24 cellular contexts compared by ENCODE assay signal in the genomic region with DNA sequence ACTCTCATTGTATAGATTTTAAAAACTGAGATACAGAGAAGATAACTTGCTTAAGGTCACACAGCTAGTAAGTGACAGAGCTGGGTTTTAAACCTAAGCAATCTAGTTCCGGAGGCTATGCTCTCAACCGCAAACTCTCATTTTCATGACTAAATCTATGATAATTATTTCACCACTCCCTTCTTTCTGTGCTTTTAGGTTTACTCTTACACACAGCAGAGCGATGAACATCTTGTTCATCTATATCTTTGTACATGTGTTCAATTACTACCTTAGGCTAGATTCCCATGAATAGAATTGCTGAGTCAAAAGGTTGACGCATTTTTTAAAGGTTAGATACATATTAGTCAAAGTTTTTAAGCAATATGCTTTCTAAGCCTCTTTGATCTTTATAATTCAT.
DNase-seq lines count a peak whose midpoint lies in the region; ATAC-seq, FAIRE-seq and TF ChIP-seq lines count a peak whose summit lies in the region.
"Had no signal": no experiment of that assay in that cellular context is flagged by ENCODE, and none has a peak within 500 bp of the region (broad histone marks: within the 10 kb centered on the region; RNA-seq: fewer than 3 reads in every experiment).

No MANE protein-coding gene starts in this region.

- no peaks in the 10 kb centered on the region for H3K9me3 Mint-ChIP-seq in MCF 10A (ENCODE audit: unreplicated experiment)
- H3K9me3 Mint-ChIP-seq in WTC11 = no peaks in the 10 kb centered on the region
- H3K9me3 Mint-ChIP-seq: IgD-negative memory B cell had no signal

- peak overlapping the region; percentile 57 for H3K9ac ChIP-seq in SK-N-MC (ENCODE audit: insufficient read length)
- no peak overlapping the region for H3K9ac ChIP-seq in keratinocyte (ENCODE audit: control insufficient read depth, extremely low read depth, insufficient read depth, low read length)

- peak overlapping the region; percentile 23 for H3K4me3 Mint-ChIP-seq in MCF 10A (ENCODE audit: unreplicated experiment)
- H3K4me3 Mint-ChIP-seq in WTC11 = no peak overlapping the region
- H3K4me3 Mint-ChIP-seq: CD4-positive, CD25-positive, alpha-beta regulatory T cell; IgD-negative memory B cell had no signal

- H3K36me3 Mint-ChIP-seq in MCF 10A (ENCODE audit: insufficient read depth, unreplicated experiment) = peaks cover 18% of the 10 kb centered on the region
- no peaks in the 10 kb centered on the region for H3K36me3 Mint-ChIP-seq in WTC11
- H3K36me3 Mint-ChIP-seq: CD4-positive, CD25-positive, alpha-beta regulatory T cell; IgD-negative memory B cell had no signal

- H3K4me1 ChIP-seq in breast epithelium (no peaks in the 10 kb centered on the region), keratinocyte (ENCODE audit: control insufficient read depth, extremely low read depth, insufficient read depth, low read length) (peaks cover 36% of the 10 kb centered on the region)
- H3K4me1 ChIP-seq: BE2C had no signal

- POLR2A ChIA-PET in MCF 10A (lab: Yijun Ruan, JAX) = interaction anchor here (0.6 to 2.1 kb wide), 11 partner anchors 11 to 422 kb away, joined by 3 to 14 read pairs (median 4); no protein-coding TSS in a partner anchor
- POLR2A ChIA-PET in WTC11 (lab: Charles Lee) = interaction anchor here (0.6 kb wide), 1 partner anchor 226 kb away, joined by 3 read pairs; no protein-coding TSS in a partner anchor

- TF ChIP-seq POLR2A in breast epithelium (IDR thresholded peaks at IDR 0.05) = no peak

- H3K9me1 ChIP-seq in keratinocyte (ENCODE audit: control insufficient read depth, extremely low read depth, insufficient read depth, low read length) = no peaks in the 10 kb centered on the region

- H3K27me3 ChIP-seq in breast epithelium (no peaks in the 10 kb centered on the region), keratinocyte (ENCODE audit: control insufficient read depth, extremely low read depth, insufficient read depth, low read length) (no peaks in the 10 kb centered on the region)
- H3K27me3 ChIP-seq: BE2C had no signal

- H3K79me2 ChIP-seq in keratinocyte (ENCODE audit: control insufficient read depth, insufficient read depth, low read length) = no peaks in the 10 kb centered on the region

- no peak overlapping the region for H2AFZ ChIP-seq in keratinocyte (ENCODE audit: control insufficient read depth, low read length)

- no TSS peak for BruUV-seq in MCF 10A (replicated peaks; lab: Mats Ljungman, UMichigan)

- H3K4me1 Mint-ChIP-seq in MCF 10A (ENCODE audit: insufficient read depth, unreplicated experiment) = peaks cover 20% of the 10 kb centered on the region
- no peaks in the 10 kb centered on the region for H3K4me1 Mint-ChIP-seq in WTC11
- H3K4me1 Mint-ChIP-seq: CD4-positive, CD25-positive, alpha-beta regulatory T cell; IgD-negative memory B cell had no signal

- no peak for ATAC-seq in WTC11
- ATAC-seq in GM21825 (IDR thresholded peaks at IDR 0.05; ENCODE audit: unreplicated experiment) = no peak
- ATAC-seq: Panc1, SK-N-SH treated with all-trans-retinoic acid at 6 μM for 48 hours had no signal

- H4K20me1 ChIP-seq in keratinocyte (ENCODE audit: control insufficient read depth, extremely low read depth, insufficient read depth, low read length) = no peaks in the 10 kb centered on the region

- no peak for TF ChIP-seq CTCF in MCF 10A (IDR thresholded peaks at IDR 0.05; ENCODE audit: unreplicated experiment)
- TF ChIP-seq CTCF in breast epithelium (IDR thresholded peaks at IDR 0.05) = no peak
- no peak for TF ChIP-seq CTCF in keratinocyte (optimal IDR thresholded peaks at IDR 0.05 in 1 of 3, IDR thresholded peaks at IDR 0.05 in 1 of 3, conservative IDR thresholded peaks at IDR 0.05 in 1 of 3; ENCODE audit: extremely low read depth in 1 of 3, insufficient read depth in 2 of 3, low read length in 3 of 3)
- TF ChIP-seq CTCF in WTC11 (IDR thresholded peaks at IDR 0.05) = no peak

- CTCF ChIA-PET in MCF 10A (lab: Yijun Ruan, JAX) = interaction anchor here (0.6 to 1.7 kb wide), 4 partner anchors 9 to 423 kb away, joined by 3 to 6 read pairs (median 4); no protein-coding TSS in a partner anchor
- CTCF ChIA-PET in WTC11 (lab: Charles Lee) = interaction anchor here (2.3 kb wide), 1 partner anchor 159 kb away, joined by 11 read pairs; no protein-coding TSS in a partner anchor

- peak; percentile 80 for FAIRE-seq in keratinocyte (lab: Jason Lieb, UNC)

- no peaks in the 10 kb centered on the region for H3K9me3 ChIP-seq in breast epithelium
- no peaks in the 10 kb centered on the region for H3K9me3 ChIP-seq in SK-N-MC (ENCODE audit: low read depth, low read length)
- no peaks in the 10 kb centered on the region for H3K9me3 ChIP-seq in keratinocyte (ENCODE audit: control insufficient read depth, low read depth, low read length)
- H3K9me3 ChIP-seq: BE2C, HAP-1 had no signal

- H3K36me3 ChIP-seq in breast epithelium (no peaks in the 10 kb centered on the region), SK-N-MC (ENCODE audit: insufficient read depth, low read length) (no peaks in the 10 kb centered on the region), keratinocyte (ENCODE audit: control insufficient read depth in 2 of 2, extremely low read depth in 1 of 2, insufficient read depth in 2 of 2, low read length in 2 of 2) (no peaks in the 10 kb centered on the region)
- H3K36me3 ChIP-seq: BE2C, HAP-1 had no signal

- dilution Hi-C loops in keratinocyte (cut with MboI; ENCODE audit: extremely low pct_ligation_motif_present, low sequenced_read_pairs) = no loop called here

- H3K4me3 ChIP-seq in breast epithelium (no peak overlapping the region), SK-N-MC (peak overlapping the region; percentile 61), keratinocyte (ENCODE audit: control insufficient read depth in 2 of 3, extremely low read depth in 1 of 3, insufficient read depth in 2 of 3, low read depth in 1 of 3, low read length in 3 of 3) (no peak overlapping the region)
- H3K4me3 ChIP-seq: HAP-1 had no signal

- intact Hi-C loops in MCF 10A (cut with micrococcal nuclease) = loop anchor here (1.0 kb wide), 1 partner anchor 59 kb away; no protein-coding TSS in a partner anchor
- intact Hi-C loops in breast epithelium (cut with DNase I; ENCODE audit: low total_unique reads) = no loop called here

- H3K27me3 Mint-ChIP-seq in MCF 10A (ENCODE audit: insufficient read depth, unreplicated experiment) (no peaks in the 10 kb centered on the region), WTC11 (ENCODE audit: low read depth) (no peaks in the 10 kb centered on the region)

- H3K27ac Mint-ChIP-seq in MCF 10A (ENCODE audit: low read depth, unreplicated experiment) = peak overlapping the region; percentile 41
- no peak overlapping the region for H3K27ac Mint-ChIP-seq in WTC11
- H3K27ac Mint-ChIP-seq: CD4-positive, CD25-positive, alpha-beta regulatory T cell; IgD-negative memory B cell had no signal

- peak overlapping the region; percentile 35 for H3K4me2 ChIP-seq in keratinocyte (ENCODE audit: control insufficient read depth, extremely low read depth, insufficient read depth, low read depth, low read length)

- DNase-seq in MCF 10A (ENCODE audit: unreplicated experiment) (peak; percentile 78), breast epithelium (ENCODE audit: low spot score in 2 of 2) (no peak), SK-N-MC (ENCODE audit: low read depth, low spot score) (no peak), keratinocyte (ENCODE audit: low read depth, low spot score) (no peak), GM19238 (ENCODE audit: insufficient read length, low spot score) (no peak), WTC11 (ENCODE audit: low spot score) (no peak), NCI-H1092 treated with DMSO at 0.1 percent for 48 hours (lab: John Stamatoyannopoulos, UW) (no peak)
- DNase-seq: 8988T; BE2C; CD4-positive, CD25-positive, alpha-beta regulatory T cell; COR-L47; DMS 273 treated with DMSO at 0.1 percent for 48 hours; DND-41; Kasumi-1; MM.1S; NCI-H1092; NCI-H2171 treated with DMSO at 0.1 percent for 48 hours; NCI-H82; SHP77 had no signal

- H3K27ac ChIP-seq in breast epithelium = no peak overlapping the region
- H3K27ac ChIP-seq in SK-N-MC = peak overlapping the region; percentile 79
- no peak overlapping the region for H3K27ac ChIP-seq in keratinocyte (ENCODE audit: control insufficient read depth, insufficient read depth, low read length)

TF ChIP-seq in WTC11, 78 proteins besides CTCF, POLR2A, EP300 and RAD21:
- no peak for TF ChIP-seq CREB1 (CRISPR knock-in tag; IDR thresholded peaks at IDR 0.05)
- no peak for TF ChIP-seq NR3C1 (CRISPR knock-in tag; conservative IDR thresholded peaks at IDR 0.05; ENCODE audit: low read depth)
- TF ChIP-seq MXD4 (CRISPR knock-in tag; IDR thresholded peaks at IDR 0.05; ENCODE audit: borderline replicate concordance) = no peak
- no peak for TF ChIP-seq CBFB (CRISPR knock-in tag; IDR thresholded peaks at IDR 0.05; ENCODE audit: low read depth)
- TF ChIP-seq, protein P1, sequence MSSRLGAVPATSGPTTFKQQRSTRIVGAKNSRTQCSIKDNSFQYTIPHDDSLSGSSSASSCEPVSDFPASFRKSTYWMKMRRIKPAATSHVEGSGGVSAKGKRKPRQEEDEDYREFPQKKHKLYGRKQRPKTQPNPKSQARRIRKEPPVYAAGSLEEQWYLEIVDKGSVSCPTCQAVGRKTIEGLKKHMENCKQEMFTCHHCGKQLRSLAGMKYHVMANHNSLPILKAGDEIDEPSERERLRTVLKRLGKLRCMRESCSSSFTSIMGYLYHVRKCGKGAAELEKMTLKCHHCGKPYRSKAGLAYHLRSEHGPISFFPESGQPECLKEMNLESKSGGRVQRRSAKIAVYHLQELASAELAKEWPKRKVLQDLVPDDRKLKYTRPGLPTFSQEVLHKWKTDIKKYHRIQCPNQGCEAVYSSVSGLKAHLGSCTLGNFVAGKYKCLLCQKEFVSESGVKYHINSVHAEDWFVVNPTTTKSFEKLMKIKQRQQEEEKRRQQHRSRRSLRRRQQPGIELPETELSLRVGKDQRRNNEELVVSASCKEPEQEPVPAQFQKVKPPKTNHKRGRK (CRISPR knock-in tag; IDR thresholded peaks at IDR 0.05; ENCODE audit: borderline replicate concordance) = no peak
